In the genomic region with DNA sequence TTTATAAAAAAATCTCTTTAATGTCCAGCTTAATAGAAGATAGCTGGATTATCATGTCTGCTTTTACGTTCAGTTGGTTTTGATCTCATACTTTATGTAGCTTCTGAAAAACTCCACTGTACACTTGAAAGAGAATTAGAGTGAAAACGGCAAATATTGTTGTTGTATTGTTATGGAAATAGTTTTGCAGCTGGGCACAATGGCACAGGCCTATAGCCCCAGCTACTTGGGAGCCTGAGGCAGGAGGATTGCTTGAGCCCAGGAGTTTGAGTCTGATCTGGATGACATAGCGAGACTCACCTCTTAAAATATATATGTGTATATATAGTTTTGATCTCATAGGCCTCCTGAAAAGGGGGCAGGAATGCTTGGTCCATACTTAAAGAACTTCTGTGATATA, we compare ENCODE assay signal across 26 cellular contexts.
"Had no signal": no experiment of that assay in that cellular context is flagged by ENCODE, and none has a peak within 500 bp of the region (broad histone marks: within the 10 kb centered on the region; RNA-seq: fewer than 3 reads in every experiment).

No MANE protein-coding gene starts in this region.

- H3K9me3 ChIP-seq: stomach, suprapubic skin, testis, thoracic aorta, thyroid gland, tibial artery, tibial nerve, transverse colon, upper lobe of left lung, upper lobe of right lung, uterus, vagina had no signal

- H3K4me3 ChIP-seq: stomach, suprapubic skin, testis, thoracic aorta, thyroid gland, tibial artery, tibial nerve, transverse colon, upper lobe of left lung, upper lobe of right lung, uterus, vagina had no signal

- DNase-seq: stimulated activated CD4-positive, alpha-beta T cell treated with anti-CD3 and anti-CD28 coated beads, Interleukin-2, amount 100 ng/mL, for 48 hours; stimulated activated CD4-positive, alpha-beta T cell treated with anti-CD3 and anti-CD28 coated beads, Interleukin-4, amount 100 ng/mL, for 1 hour; stimulated activated CD4-positive, alpha-beta T cell treated with anti-CD3 and anti-CD28 coated beads, Interleukin-4, amount 100 ng/mL, for 24 hours; stimulated activated CD4-positive, alpha-beta T cell treated with anti-CD3 and anti-CD28 coated beads, Interleukin-4, amount 100 ng/mL, for 4 hours; stimulated activated CD8-positive, alpha-beta memory T cell treated with anti-CD3 and anti-CD28 coated beads, Interleukin-4, amount 100 ng/mL, for 48 hours; stimulated activated naive B cell treated with anti-CD40 and anti-IgM and Interleukin-4, amounts not matched to agents 10 μg/mL and 1 μg/mL and 100 μg/mL, for 72 hours; stimulated activated naive CD4-positive, alpha-beta T cell; stimulated activated naive CD4-positive, alpha-beta T cell treated with Interleukin-2 at 50 U/mL for 16 hours; stimulated activated naive CD8-positive, alpha-beta T cell treated with anti-CD3 and anti-CD28 coated beads, Interleukin-15, amount 100 ng/mL, for 72 hours; stimulated activated naive CD8-positive, alpha-beta T cell treated with anti-CD3 and anti-CD28 coated beads, Interleukin-15, Interleukin-2, amounts not matched to agents 100 U/mL and 50 U/mL, for 24 hours; stomach; substantia nigra; testis; thyroid gland; tibial artery; transverse colon; trophoblast cell; upper lobe of left lung; upper lobe of right lung; uterus had no signal

- H3K4me1 ChIP-seq: stomach, suprapubic skin, testis, thyroid gland, tibial nerve, transverse colon, upper lobe of left lung, upper lobe of right lung, uterus, vagina had no signal

- H3K27me3 ChIP-seq: stomach, suprapubic skin, testis, thyroid gland, tibial artery, tibial nerve, transverse colon, upper lobe of left lung, upper lobe of right lung, uterus, vagina had no signal

- H3K36me3 ChIP-seq: stomach, suprapubic skin, thoracic aorta, thyroid gland, tibial artery, transverse colon, upper lobe of left lung, upper lobe of right lung, uterus, vagina had no signal

- ATAC-seq: stimulated activated effector memory CD8-positive, alpha-beta T cell treated with anti-CD3 and anti-CD28 coated beads, Interleukin-12 subunit alpha, Interleukin-12 subunit beta, amount 100 ng/mL, for 72 hours; stimulated activated memory B cell treated with anti-CD40 and anti-IgM and Interleukin-4, amounts not matched to agents 10 μg/mL and 1 μg/mL and 100 μg/mL, for 72 hours; stimulated activated naive B cell treated with anti-CD40 and anti-IgM and Interleukin-4, amounts not matched to agents 10 μg/mL and 1 μg/mL and 100 μg/mL, for 72 hours; stimulated activated naive CD8-positive, alpha-beta T cell treated with anti-CD3 and anti-CD28 coated beads, Interleukin-15, amount 100 ng/mL, for 72 hours; stimulated activated naive CD8-positive, alpha-beta T cell treated with anti-CD3 and anti-CD28 coated beads, Interleukin-15, Interleukin-2, amounts not matched to agents 100 U/mL and 50 U/mL, for 24 hours; upper lobe of right lung had no signal
